ENCODE assay signal across 1 cellular context in the genomic region with DNA sequence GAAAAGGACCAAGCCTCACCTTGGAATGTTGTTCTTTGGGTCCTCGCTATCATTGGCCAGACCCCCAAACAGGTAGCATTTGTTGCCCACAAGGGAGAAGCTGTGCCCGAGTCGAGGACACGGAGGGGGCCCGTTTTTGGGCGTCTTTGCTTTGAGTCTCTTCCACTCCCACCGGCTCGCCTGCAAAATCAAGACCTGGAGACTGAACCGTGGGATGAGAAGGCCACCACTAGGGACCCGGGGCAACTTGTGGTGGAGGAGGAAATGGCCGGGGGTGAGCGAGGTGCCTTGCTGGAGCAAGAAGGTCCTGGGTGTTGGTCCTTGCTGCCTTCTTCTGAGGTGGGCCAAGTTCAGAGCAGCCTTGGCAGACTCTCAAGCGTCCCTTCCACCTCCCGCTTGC.
A peak's percentile ranks its signal among the peaks of the same experiment; 100 is the strongest.
TF ChIP-seq lines count a peak whose summit lies in the region.

No MANE protein-coding gene starts in this region.

TF ChIP-seq in HEK293, 187 proteins besides CTCF, POLR2A, EP300 and RAD21:
- TF ChIP-seq, protein P1, sequence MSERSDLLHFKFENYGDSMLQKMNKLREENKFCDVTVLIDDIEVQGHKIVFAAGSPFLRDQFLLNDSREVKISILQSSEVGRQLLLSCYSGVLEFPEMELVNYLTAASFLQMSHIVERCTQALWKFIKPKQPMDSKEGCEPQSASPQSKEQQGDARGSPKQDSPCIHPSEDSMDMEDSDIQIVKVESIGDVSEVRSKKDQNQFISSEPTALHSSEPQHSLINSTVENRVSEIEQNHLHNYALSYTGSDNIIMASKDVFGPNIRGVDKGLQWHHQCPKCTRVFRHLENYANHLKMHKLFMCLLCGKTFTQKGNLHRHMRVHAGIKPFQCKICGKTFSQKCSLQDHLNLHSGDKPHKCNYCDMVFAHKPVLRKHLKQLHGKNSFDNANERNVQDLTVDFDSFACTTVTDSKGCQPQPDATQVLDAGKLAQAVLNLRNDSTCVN (tag by site-specific recombination; optimal IDR thresholded peaks at IDR 0.05) = no peak
- 0 out of 2 replicates have a peak, but pooled peaks have one; percentile 26 for TF ChIP-seq ZBTB8A (tag by site-specific recombination; IDR thresholded peaks at IDR 0.05)
TF ChIP-seq in HEK293: peak in this region for 1.
